In the genomic region with DNA sequence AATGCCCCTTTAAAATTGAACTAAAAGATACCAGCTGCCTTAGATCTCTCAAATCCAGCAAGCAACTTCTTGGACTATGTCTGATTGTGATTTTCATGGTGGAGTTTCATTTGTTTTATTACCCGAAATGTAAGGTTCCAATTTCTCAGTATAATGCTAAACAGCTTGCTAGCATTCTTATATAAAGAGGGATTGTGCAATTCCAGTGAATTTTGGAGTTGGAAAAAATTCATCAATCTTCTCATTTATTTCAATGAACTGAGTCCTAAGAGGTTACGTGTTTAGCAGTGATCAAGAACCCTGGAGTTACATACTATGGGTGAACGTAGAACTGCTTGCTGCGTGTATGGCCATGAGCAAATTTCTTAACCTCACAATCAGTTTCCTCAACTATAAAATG, we compare ENCODE assay signal across 19 cellular contexts.
"Had no signal": no experiment of that assay in that cellular context is flagged by ENCODE, and none has a peak within 500 bp of the region (broad histone marks: within the 10 kb centered on the region; RNA-seq: fewer than 3 reads in every experiment).

No MANE protein-coding gene starts in this region.

- H3K4me1 ChIP-seq: breast epithelium, parathyroid adenoma, tibial artery had no signal

- H3K9ac ChIP-seq: parathyroid adenoma had no signal

- H3K36me3 Mint-ChIP-seq: activated naive CD4-positive, alpha-beta T cell treated with anti-CD3 and anti-CD28 coated beads, Interleukin-2, amount 50 U/mL, for 24 hours; mesothelial cell of epicardium; stimulated activated naive B cell treated with anti-CD40 and anti-IgM and Interleukin-4, amounts not matched to agents 10 μg/mL and 1 μg/mL and 100 μg/mL, for 72 hours had no signal

- ATAC-seq: effector memory CD8-positive, alpha-beta T cell; gastroesophageal sphincter; heart right ventricle; stimulated activated naive B cell treated with anti-CD40 and anti-IgM and Interleukin-4, amounts not matched to agents 10 μg/mL and 1 μg/mL and 100 μg/mL, for 72 hours had no signal

- H3K9me3 Mint-ChIP-seq: activated naive CD4-positive, alpha-beta T cell treated with anti-CD3 and anti-CD28 coated beads, Interleukin-2, amount 50 U/mL, for 24 hours; activated T-helper 2 cell treated with anti-CD3 and anti-CD28 coated beads, Interferon-gamma antibody, Interleukin-2, Interleukin-4, amounts not matched to agents 10 μg/mL and 5 μg/mL and 100 μg/mL, durations not matched to agents 14 hours and 24 hours and 36 hours; dendritic cell treated with granulocyte-macrophage colony-stimulating factor and Interleukin-4, amounts not matched to agents 40 ng/mL and 50 ng/mL, for 4 days; effector memory CD8-positive, alpha-beta T cell; mesothelial cell of epicardium; stimulated activated naive B cell treated with anti-CD40 and anti-IgM and Interleukin-4, amounts not matched to agents 10 μg/mL and 1 μg/mL and 100 μg/mL, for 72 hours had no signal

- H3K27me3 ChIP-seq: breast epithelium, heart right ventricle had no signal

- H3K79me2 ChIP-seq: parathyroid adenoma had no signal

- H3K4me3 Mint-ChIP-seq: dendritic cell treated with granulocyte-macrophage colony-stimulating factor and Interleukin-4, amounts not matched to agents 40 ng/mL and 50 ng/mL, for 4 days; effector memory CD8-positive, alpha-beta T cell; mesothelial cell of epicardium; stimulated activated naive B cell treated with anti-CD40 and anti-IgM and Interleukin-4, amounts not matched to agents 10 μg/mL and 1 μg/mL and 100 μg/mL, for 72 hours had no signal

- H3K27me3 Mint-ChIP-seq: activated naive CD4-positive, alpha-beta T cell treated with anti-CD3 and anti-CD28 coated beads, Interleukin-2, amount 50 U/mL, for 24 hours; stimulated activated naive B cell treated with anti-CD40 and anti-IgM and Interleukin-4, amounts not matched to agents 10 μg/mL and 1 μg/mL and 100 μg/mL, for 72 hours had no signal

- H3K9me3 ChIP-seq: breast epithelium, gastroesophageal sphincter, heart right ventricle, tibial artery had no signal

- H3K27ac ChIP-seq: gastroesophageal sphincter, parathyroid adenoma, tibial artery had no signal

- H2AFZ ChIP-seq: parathyroid adenoma had no signal

- H3K4me3 ChIP-seq: breast epithelium, gastroesophageal sphincter, heart right ventricle, lung, tibial artery had no signal

- FAIRE-seq: urothelium cell line had no signal

- H3K36me3 ChIP-seq: breast epithelium, gastroesophageal sphincter, heart right ventricle, tibial artery had no signal

- DNase-seq: activated CD4-positive, alpha-beta T cell treated with anti-CD3 and anti-CD28 coated beads for 1 hour; activated CD4-positive, alpha-beta T cell treated with anti-CD3 and anti-CD28 coated beads, Interleukin-2, amount 50 U/mL, for 4 hours; activated T-cell treated with anti-CD3 and anti-CD28 coated beads for 4 hours; aorta; effector memory CD8-positive, alpha-beta T cell; heart right ventricle; islet precursor cell; stimulated activated naive B cell treated with anti-CD40 and anti-IgM and Interleukin-4, amounts not matched to agents 10 μg/mL and 1 μg/mL and 100 μg/mL, for 72 hours; T1000; tibial artery had no signal

- H3K27ac Mint-ChIP-seq: activated T-helper 2 cell treated with anti-CD3 and anti-CD28 coated beads, Interferon-gamma antibody, Interleukin-2, Interleukin-4, amounts not matched to agents 10 μg/mL and 5 μg/mL and 100 μg/mL, durations not matched to agents 14 hours and 24 hours and 36 hours; dendritic cell treated with granulocyte-macrophage colony-stimulating factor and Interleukin-4, amounts not matched to agents 40 ng/mL and 50 ng/mL, for 4 days; effector memory CD8-positive, alpha-beta T cell; mesothelial cell of epicardium; stimulated activated naive B cell treated with anti-CD40 and anti-IgM and Interleukin-4, amounts not matched to agents 10 μg/mL and 1 μg/mL and 100 μg/mL, for 72 hours had no signal
